ENCODE assay signal across 11 cellular contexts in genomic region chr13:42380420-42381164, GRCh38.
DNase-seq lines count a peak whose midpoint lies in the region; ATAC-seq and TF ChIP-seq lines count a peak whose summit lies in the region.
"Had no signal": no experiment of that assay in that cellular context is flagged by ENCODE, and none has a peak within 500 bp of the region (broad histone marks: within the 10 kb centered on the region; RNA-seq: fewer than 3 reads in every experiment).

No MANE protein-coding gene starts in this region.

- H3K27ac Mint-ChIP-seq in IgD-negative memory B cell (peak overlapping the region; percentile 89 to 97 (median 95)), HFFc6 (no peak overlapping the region)
- H3K27ac Mint-ChIP-seq in naive thymus-derived CD4-positive, alpha-beta T cell = peak overlapping the region in 1 of 9 donors; percentile 68

- POLR2A ChIA-PET in naive thymus-derived CD4-positive, alpha-beta T cell (lab: Charles Lee) = interaction anchor here (0.7 kb wide), 1 partner anchor 108 kb away, joined by 5 read pairs; no protein-coding TSS in a partner anchor

- H3K9me3 Mint-ChIP-seq in IgD-negative memory B cell = no peaks in the 10 kb centered on the region
- peaks cover 0 to 12% (median 3%) of the 10 kb centered on the region in 11 donors for H3K9me3 Mint-ChIP-seq in naive thymus-derived CD4-positive, alpha-beta T cell
- H3K9me3 Mint-ChIP-seq in HFFc6 = no peaks in the 10 kb centered on the region; the same call in 1 of the 2 replicates

- H3K9me3 ChIP-seq in naive thymus-derived CD4-positive, alpha-beta T cell (ENCODE audit: control insufficient read depth in 2 of 3, low read length in 3 of 3) = no peaks in the 10 kb centered on the region

- H3K4me1 Mint-ChIP-seq in IgD-negative memory B cell (peaks cover 33 to 39% (median 34%) of the 10 kb centered on the region in 3 donors), HFFc6 (ENCODE audit: low read depth) (no peaks in the 10 kb centered on the region)
- H3K4me1 Mint-ChIP-seq in naive thymus-derived CD4-positive, alpha-beta T cell = peaks cover 10 to 54% (median 26%) of the 10 kb centered on the region in 7 donors

- TF ChIP-seq CTCF in HFFc6 (IDR thresholded peaks at IDR 0.05) = no peak

- H3K36me3 ChIP-seq in naive thymus-derived CD4-positive, alpha-beta T cell (ENCODE audit: control insufficient read depth in 2 of 3, insufficient read depth in 3 of 3, low read length in 3 of 3) = no peaks in the 10 kb centered on the region

- H3K27ac ChIP-seq in naive thymus-derived CD4-positive, alpha-beta T cell (ENCODE audit: low read depth, low read length) = no peak overlapping the region
- H3K27ac ChIP-seq: skin epidermis had no signal

- H3K27me3 ChIP-seq in naive thymus-derived CD4-positive, alpha-beta T cell (ENCODE audit: control insufficient read depth in 2 of 2, insufficient read depth in 2 of 2, low read length in 2 of 2) = no peaks in the 10 kb centered on the region

- CTCF ChIA-PET in naive thymus-derived CD4-positive, alpha-beta T cell (lab: Charles Lee) = no interaction called here

- no peak overlapping the region for H3K4me3 ChIP-seq in naive thymus-derived CD4-positive, alpha-beta T cell (ENCODE audit: low read length)
- H3K4me3 ChIP-seq: skin epidermis had no signal

- peak; percentile 40 for ATAC-seq in HG02588 (IDR thresholded peaks at IDR 0.05; ENCODE audit: unreplicated experiment)
- ATAC-seq in naive thymus-derived CD4-positive, alpha-beta T cell = no peak

- no peaks in the 10 kb centered on the region for H3K36me3 Mint-ChIP-seq in IgD-negative memory B cell
- peaks cover 0 to 21% (median 0%) of the 10 kb centered on the region in 5 donors for H3K36me3 Mint-ChIP-seq in naive thymus-derived CD4-positive, alpha-beta T cell
- H3K36me3 Mint-ChIP-seq in HFFc6 (ENCODE audit: low read depth) = 0 out of 2 replicates have a peak, but pooled peaks cover 4% of the 10 kb centered on the region

- no peaks in the 10 kb centered on the region for H3K27me3 Mint-ChIP-seq in IgD-negative memory B cell
- no peaks in the 10 kb centered on the region for H3K27me3 Mint-ChIP-seq in naive thymus-derived CD4-positive, alpha-beta T cell
- H3K27me3 Mint-ChIP-seq in HFFc6 (ENCODE audit: insufficient read depth) = peaks cover 7% of the 10 kb centered on the region; the same call in 1 of the 2 replicates

- peak; percentile 34 for DNase-seq in activated CD4-positive, alpha-beta T cell treated with anti-CD3 and anti-CD28 coated beads for 48 hours
- DNase-seq in activated CD4-positive, alpha-beta T cell treated with anti-CD3 and anti-CD28 coated beads, Interleukin-2, amount 50 U/mL, for 48 hours = no peak
- no peak for DNase-seq in naive thymus-derived CD4-positive, alpha-beta T cell
- DNase-seq in 8988T (no peak), HT-29 (ENCODE audit: low spot score) (no peak), HFFc6 (no peak)
- DNase-seq: activated CD8-positive, alpha-beta memory T cell treated with anti-CD3 and anti-CD28 coated beads for 24 hours; NCI-H446 treated with DMSO at 0.1 percent for 48 hours had no signal

- intact Hi-C loops in naive thymus-derived CD4-positive, alpha-beta T cell (cut with micrococcal nuclease) = no loop called here

- H3K4me3 Mint-ChIP-seq in IgD-negative memory B cell = peak overlapping the region; percentile 74 to 94 (median 84)
- peak overlapping the region in 7 of 10 donors; percentile 7 to 56 (median 34) for H3K4me3 Mint-ChIP-seq in naive thymus-derived CD4-positive, alpha-beta T cell
- no peak overlapping the region for H3K4me3 Mint-ChIP-seq in HFFc6

- peaks cover 17 to 18% of the 10 kb centered on the region in 2 donors for H3K4me1 ChIP-seq in naive thymus-derived CD4-positive, alpha-beta T cell (ENCODE audit: control insufficient read depth in 2 of 2, insufficient read depth in 2 of 2, low read length in 2 of 2)
